21 cellular contexts compared by ENCODE assay signal in genomic region chr2:10983711-10984110, GRCh38.
A peak's percentile ranks its signal among the peaks of the same experiment; 100 is the strongest.
DNase-seq lines count a peak whose midpoint lies in the region; ATAC-seq and TF ChIP-seq lines count a peak whose summit lies in the region.
"Had no signal": no experiment of that assay in that cellular context is flagged by ENCODE, and none has a peak within 500 bp of the region (broad histone marks: within the 10 kb centered on the region; RNA-seq: fewer than 3 reads in every experiment).

No MANE protein-coding gene starts in this region.

- H3K4me1 Mint-ChIP-seq in GM23338 = no peaks in the 10 kb centered on the region
- no peaks in the 10 kb centered on the region for H3K4me1 Mint-ChIP-seq in activated CD8-positive, alpha-beta T cell treated with anti-CD3 and anti-CD28 coated beads, Interleukin-2, amount 10 ng/mL, durations not matched to agents 7 days and 5 days (ENCODE audit: low read depth)
- H3K4me1 Mint-ChIP-seq: activated CD4-positive, alpha-beta T cell treated with anti-CD3 and anti-CD28 coated beads, Interleukin-2, amount 10 ng/mL, durations not matched to agents 24 days and 14 days; activated naive CD4-positive, alpha-beta T cell treated with anti-CD3 and anti-CD28 coated beads, Interleukin-2, amount 50 U/mL, for 24 hours; immature natural killer cell had no signal

- no peak overlapping the region for H3K4me3 ChIP-seq in GM23338
- no peak overlapping the region for H3K4me3 ChIP-seq in colonic mucosa
- no peak overlapping the region for H3K4me3 ChIP-seq in smooth muscle cell
- H3K4me3 ChIP-seq: mucosa of descending colon had no signal

- no peak overlapping the region for H3K4me2 ChIP-seq in GM23338
- peak overlapping the region; percentile 44 for H3K4me2 ChIP-seq in smooth muscle cell

- WGBS in smooth muscle cell (ENCODE audit: low lambda C conversion rate) = 67% methylated on average over 12 of the region's 12 CpGs

- H3K9me2 ChIP-seq in GM23338 (ENCODE audit: insufficient read depth) = no peaks in the 10 kb centered on the region

- H3K9me3 Mint-ChIP-seq in GM23338 = no peaks in the 10 kb centered on the region; the same call in 1 of the 3 replicates
- no peaks in the 10 kb centered on the region for H3K9me3 Mint-ChIP-seq in activated CD8-positive, alpha-beta T cell treated with anti-CD3 and anti-CD28 coated beads, Interleukin-2, amount 10 ng/mL, durations not matched to agents 7 days and 5 days (ENCODE audit: insufficient read depth)
- H3K9me3 Mint-ChIP-seq: activated CD4-positive, alpha-beta T cell treated with anti-CD3 and anti-CD28 coated beads, Interleukin-2, amount 10 ng/mL, durations not matched to agents 24 days and 14 days; activated naive CD4-positive, alpha-beta T cell treated with anti-CD3 and anti-CD28 coated beads, Interleukin-2, amount 50 U/mL, for 24 hours; activated T-helper 1 cell treated with anti-CD3 and anti-CD28 coated beads, Interleukin-12 subunit alpha, Interleukin-12 subunit beta, Interleukin-2, Interleukin-4 antibody, amounts not matched to agents 30 ng/mL and 10 ng/mL and 1 ng/mL, durations not matched to agents 14 hours and 24 hours and 36 hours; immature natural killer cell had no signal

- no peaks in the 10 kb centered on the region for H3K9me3 ChIP-seq in colonic mucosa
- no peaks in the 10 kb centered on the region for H3K9me3 ChIP-seq in smooth muscle cell (replicated peaks; ENCODE audit: low read depth)
- H3K9me3 ChIP-seq: mucosa of descending colon, sigmoid colon had no signal

- H3K79me2 ChIP-seq in GM23338 (replicated peaks; ENCODE audit: insufficient read depth) (no peaks in the 10 kb centered on the region), smooth muscle cell (ENCODE audit: low read depth) (no peaks in the 10 kb centered on the region)

- H2AFZ ChIP-seq in GM23338 (peak overlapping the region; percentile 23; the same call in 1 of the 2 replicates), smooth muscle cell (ENCODE audit: low read depth) (peak overlapping the region; percentile 67)

- no peaks in the 10 kb centered on the region for H4K20me1 ChIP-seq in GM23338 (replicated peaks; ENCODE audit: insufficient read depth)
- no peaks in the 10 kb centered on the region for H4K20me1 ChIP-seq in smooth muscle cell (ENCODE audit: low read depth)

- no peak overlapping the region for H3K27ac ChIP-seq in GM23338 (ENCODE audit: low read depth)
- peak overlapping the region; percentile 17 for H3K27ac ChIP-seq in colonic mucosa
- H3K27ac ChIP-seq in smooth muscle cell (ENCODE audit: low read depth) = no peak overlapping the region
- H3K27ac ChIP-seq: foreskin keratinocyte had no signal

- intact Hi-C loops in colonic mucosa (cut with DNase I) (no loop called here), left ventricle myocardium superior (cut with micrococcal nuclease) (no loop called here)

- H3K27me3 Mint-ChIP-seq in GM23338 (ENCODE audit: insufficient read depth, low read depth, poor library complexity) = peaks cover 8% of the 10 kb centered on the region
- H3K27me3 Mint-ChIP-seq in activated CD8-positive, alpha-beta T cell treated with anti-CD3 and anti-CD28 coated beads, Interleukin-2, amount 10 ng/mL, durations not matched to agents 7 days and 5 days (ENCODE audit: low read depth) = peaks cover 3% of the 10 kb centered on the region
- H3K27me3 Mint-ChIP-seq: activated CD4-positive, alpha-beta T cell treated with anti-CD3 and anti-CD28 coated beads, Interleukin-2, amount 10 ng/mL, durations not matched to agents 24 days and 14 days; activated naive CD4-positive, alpha-beta T cell treated with anti-CD3 and anti-CD28 coated beads, Interleukin-2, amount 50 U/mL, for 24 hours had no signal

- CTCF ChIA-PET in activated CD8-positive, alpha-beta T cell treated with anti-CD3 and anti-CD28 coated beads, Interleukin-2, amount 10 ng/mL, durations not matched to agents 7 days and 5 days (lab: Charles Lee) = no interaction called here

- POLR2A ChIA-PET in activated CD8-positive, alpha-beta T cell treated with anti-CD3 and anti-CD28 coated beads, Interleukin-2, amount 10 ng/mL, durations not matched to agents 7 days and 5 days (lab: Charles Lee) = no interaction called here

- H3K36me3 ChIP-seq in GM23338 (ENCODE audit: insufficient read depth) (no peaks in the 10 kb centered on the region), colonic mucosa (no peaks in the 10 kb centered on the region), smooth muscle cell (ENCODE audit: low read depth) (no peaks in the 10 kb centered on the region)
- H3K36me3 ChIP-seq: sigmoid colon had no signal

- no peaks in the 10 kb centered on the region for H3K36me3 Mint-ChIP-seq in GM23338 (ENCODE audit: low read depth)
- H3K36me3 Mint-ChIP-seq in activated CD8-positive, alpha-beta T cell treated with anti-CD3 and anti-CD28 coated beads, Interleukin-2, amount 10 ng/mL, durations not matched to agents 7 days and 5 days (ENCODE audit: low read depth) = no peaks in the 10 kb centered on the region
- H3K36me3 Mint-ChIP-seq: activated naive CD4-positive, alpha-beta T cell treated with anti-CD3 and anti-CD28 coated beads, Interleukin-2, amount 50 U/mL, for 24 hours; immature natural killer cell had no signal

- no peak overlapping the region for H3K27ac Mint-ChIP-seq in GM23338
- H3K27ac Mint-ChIP-seq in activated CD8-positive, alpha-beta T cell treated with anti-CD3 and anti-CD28 coated beads, Interleukin-2, amount 10 ng/mL, durations not matched to agents 7 days and 5 days = no peak overlapping the region
- H3K27ac Mint-ChIP-seq: activated CD4-positive, alpha-beta T cell treated with anti-CD3 and anti-CD28 coated beads, Interleukin-2, amount 10 ng/mL, durations not matched to agents 24 days and 14 days; activated naive CD4-positive, alpha-beta T cell treated with anti-CD3 and anti-CD28 coated beads, Interleukin-2, amount 50 U/mL, for 24 hours; activated T-helper 1 cell treated with anti-CD3 and anti-CD28 coated beads, Interleukin-12 subunit alpha, Interleukin-12 subunit beta, Interleukin-2, Interleukin-4 antibody, amounts not matched to agents 30 ng/mL and 10 ng/mL and 1 ng/mL, durations not matched to agents 14 hours and 24 hours and 36 hours; immature natural killer cell; T-helper 17 cell had no signal

- H3F3A ChIP-seq in GM23338 (replicated peaks; ENCODE audit: low read depth) = no peaks in the 10 kb centered on the region
- peaks cover 4% of the 10 kb centered on the region for H3F3A ChIP-seq in smooth muscle cell (ENCODE audit: low read depth)

- TF ChIP-seq CTCF in GM23338 (conservative IDR thresholded peaks at IDR 0.05; ENCODE audit: low read depth in 2 of 2) (no peak), colonic mucosa (IDR thresholded peaks at IDR 0.05) (no peak), smooth muscle cell (IDR thresholded peaks at IDR 0.05; ENCODE audit: borderline replicate concordance, insufficient read depth, poor library complexity, severe bottlenecking) (no peak)

- H3K4me3 Mint-ChIP-seq in GM23338 = no peak overlapping the region
- H3K4me3 Mint-ChIP-seq in activated CD8-positive, alpha-beta T cell treated with anti-CD3 and anti-CD28 coated beads, Interleukin-2, amount 10 ng/mL, durations not matched to agents 7 days and 5 days = no peak overlapping the region
- H3K4me3 Mint-ChIP-seq: activated CD4-positive, alpha-beta T cell treated with anti-CD3 and anti-CD28 coated beads, Interleukin-2, amount 10 ng/mL, durations not matched to agents 24 days and 14 days; activated naive CD4-positive, alpha-beta T cell treated with anti-CD3 and anti-CD28 coated beads, Interleukin-2, amount 50 U/mL, for 24 hours; activated T-helper 1 cell treated with anti-CD3 and anti-CD28 coated beads, Interleukin-12 subunit alpha, Interleukin-12 subunit beta, Interleukin-2, Interleukin-4 antibody, amounts not matched to agents 30 ng/mL and 10 ng/mL and 1 ng/mL, durations not matched to agents 14 hours and 24 hours and 36 hours; immature natural killer cell; T-helper 17 cell had no signal

- no peak for DNase-seq in GM23338 (ENCODE audit: low spot score)
- DNase-seq in colonic mucosa = no peak
- peak; percentile 45 for DNase-seq in left ventricle myocardium superior
- no peak for DNase-seq in smooth muscle cell (lab: John Stamatoyannopoulos, UW; ENCODE audit: unreplicated experiment)
- no peak for DNase-seq in effector CD8-positive, alpha-beta T cell (lab: John Stamatoyannopoulos, UW)
- DNase-seq in activated CD8-positive, alpha-beta T cell treated with anti-CD3 and anti-CD28 coated beads, Interleukin-2, amount 10 ng/mL, durations not matched to agents 7 days and 5 days = no peak
- DNase-seq: activated CD4-positive, alpha-beta T cell treated with anti-CD3 and anti-CD28 coated beads, Interleukin-2, amount 10 ng/mL, durations not matched to agents 24 days and 14 days; foreskin keratinocyte; hippocampal formation; immature natural killer cell; NCI-H1092; NCI-H2029; NCI-H2227 treated with DMSO at 0.1 percent for 48 hours; stimulated activated CD8-positive, alpha-beta memory T cell treated with anti-CD3 and anti-CD28 coated beads, Interleukin-4, amount 100 ng/mL, for 48 hours; T-helper 17 cell had no signal

- H3K4me1 ChIP-seq in GM23338 (ENCODE audit: insufficient read depth) (no peaks in the 10 kb centered on the region), colonic mucosa (no peaks in the 10 kb centered on the region), smooth muscle cell (ENCODE audit: low read depth) (no peaks in the 10 kb centered on the region)
- H3K4me1 ChIP-seq: foreskin keratinocyte, sigmoid colon had no signal

- H3K9ac ChIP-seq in colonic mucosa (ENCODE audit: low read depth in 2 of 2, low read length in 2 of 2) (no peak overlapping the region), smooth muscle cell (ENCODE audit: low read depth) (no peak overlapping the region)

- H3K27me3 ChIP-seq in GM23338 (ENCODE audit: insufficient read depth) (no peaks in the 10 kb centered on the region), colonic mucosa (no peaks in the 10 kb centered on the region), smooth muscle cell (ENCODE audit: low read depth) (no peaks in the 10 kb centered on the region)

- peak; percentile 31; the same call in 2 of the 3 replicates for ATAC-seq in GM23338
- peak; percentile 4 for ATAC-seq in left ventricle myocardium superior
- no peak for ATAC-seq in HG03354 (IDR thresholded peaks at IDR 0.05; ENCODE audit: poor library complexity, severe bottlenecking, unreplicated experiment)
- ATAC-seq in activated CD8-positive, alpha-beta T cell treated with anti-CD3 and anti-CD28 coated beads, Interleukin-2, amount 10 ng/mL, durations not matched to agents 7 days and 5 days = no peak
- ATAC-seq in HG02798 (IDR thresholded peaks at IDR 0.05; ENCODE audit: poor library complexity, unreplicated experiment) = no peak
- ATAC-seq: foreskin keratinocyte, T-helper 17 cell had no signal

TF ChIP-seq in GM23338, 12 proteins besides CTCF, POLR2A, EP300 and RAD21 (continues in another document):
- no peak for TF ChIP-seq JUNB (IDR thresholded peaks at IDR 0.05; ENCODE audit: unreplicated experiment)

Comparison
In these comparisons a context has a peak if more than half of its experiments do, and no peak if none do; other contexts are left out.
1. ATAC-seq: peak in GM23338 (single experiment) and left ventricle myocardium superior (single experiment); none in HG03354 (single experiment), activated CD8-positive, alpha-beta T cell treated with anti-CD3 and anti-CD28 coated beads, Interleukin-2, amount 10 ng/mL, durations not matched to agents 7 days and 5 days (single experiment) and HG02798 (single experiment).